In the genomic region with DNA sequence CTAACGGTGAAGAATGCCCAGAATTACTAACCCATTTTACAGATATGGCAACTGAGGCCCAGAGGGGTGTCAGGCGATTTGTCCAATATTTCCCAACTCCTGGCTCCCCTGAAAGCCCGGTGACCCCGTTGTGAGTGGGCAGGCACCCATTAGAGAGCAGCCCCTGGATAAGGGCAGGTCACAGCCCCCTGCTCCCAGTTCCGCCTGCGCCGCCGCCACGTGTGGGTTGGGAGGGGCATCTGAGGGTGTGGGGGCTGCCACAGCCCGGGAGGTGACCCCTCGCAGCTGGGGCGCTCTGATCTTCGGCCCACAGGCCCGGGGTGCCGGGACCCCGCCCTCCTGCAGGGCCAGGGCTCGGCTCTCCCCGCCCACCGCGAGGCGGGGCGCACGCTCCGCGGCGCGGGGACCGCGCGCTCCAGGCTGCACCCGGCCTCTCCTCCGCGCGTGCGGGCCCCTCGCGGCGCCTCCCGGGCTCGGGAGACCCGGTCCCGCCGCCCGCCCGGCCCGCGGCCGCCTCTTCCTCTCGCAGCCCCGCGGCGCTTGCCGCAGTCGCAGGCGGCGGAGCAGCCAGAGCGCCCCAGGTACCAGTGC, we compare ENCODE assay signal across 8 cellular contexts. TPM values are rescaled to one million over a fixed set of nuclear protein-coding genes. Genes with fewer than 3 reads are reported as not detected.
A peak's percentile ranks its signal among the peaks of the same experiment; 100 is the strongest.
DNase-seq lines count a peak whose midpoint lies in the region; ATAC-seq, FAIRE-seq and TF ChIP-seq lines count a peak whose summit lies in the region.

HTR6 (plus strand) TSS at position 423 of the 591 bp plus-strand sequence. CDS start 879 bp downstream, outside the sequence.

- no peaks in the 10 kb centered on the region for H3K36me3 ChIP-seq in gastrocnemius medialis

- H3K9me3 ChIP-seq in gastrocnemius medialis = no peaks in the 10 kb centered on the region

- H3K4me3 Mint-ChIP-seq in activated CD4-positive, alpha-beta T cell treated with anti-CD3 and anti-CD28 coated beads for 36 hours = peak within 1 kb of the TSS; percentile 68

- peaks cover 0 to 2% of the 10 kb centered on the region in 2 donors for H3K4me1 ChIP-seq in gastrocnemius medialis

- TF ChIP-seq CTCF in gastrocnemius medialis (IDR thresholded peaks at IDR 0.05 in 4 of 5, conservative IDR thresholded peaks at IDR 0.05 in 1 of 5) = no peak

- no peaks in the 10 kb centered on the region for H3K9me3 Mint-ChIP-seq in activated CD4-positive, alpha-beta T cell treated with anti-CD3 and anti-CD28 coated beads for 36 hours (ENCODE audit: low read depth)

- no peak within 1 kb of the TSS for H3K27ac ChIP-seq in gastrocnemius medialis

- in situ Hi-C loops in gastrocnemius medialis (cut with MboI; ENCODE audit: low sequenced_read_pairs in 4 of 4) = no loop called here

- peaks cover 29% of the 10 kb centered on the region for H3K4me1 Mint-ChIP-seq in activated CD4-positive, alpha-beta T cell treated with anti-CD3 and anti-CD28 coated beads for 36 hours

- peak within 1 kb of the TSS in 1 of 4 donors; percentile 24 for H3K4me3 ChIP-seq in gastrocnemius medialis

- peaks cover 24 to 41% (median 39%) of the 10 kb centered on the region in 3 donors for H3K27me3 ChIP-seq in gastrocnemius medialis

- H3K27ac Mint-ChIP-seq in activated CD4-positive, alpha-beta T cell treated with anti-CD3 and anti-CD28 coated beads for 36 hours = no peak within 1 kb of the TSS

- CTCF ChIA-PET in activated CD4-positive, alpha-beta T cell treated with anti-CD3 and anti-CD28 coated beads for 36 hours (lab: Charles Lee) = interaction anchor here (0.7 to 6.0 kb wide), 4 partner anchors 10 to 292 kb away, joined by 3 to 151 read pairs (median 4); no protein-coding TSS in a partner anchor

- peak; percentile 61 to 65 for ATAC-seq in activated CD4-positive, CD25-positive, alpha-beta regulatory T cell treated with anti-CD3 and anti-CD28 coated beads, Interleukin-2, amount 50 U/mL, for 24 hours
- ATAC-seq in activated CD4-positive, alpha-beta T cell treated with anti-CD3 and anti-CD28 coated beads for 36 hours = peak; percentile 50
- ATAC-seq in HG03442 (IDR thresholded peaks at IDR 0.05; ENCODE audit: unreplicated experiment) (no peak), gastrocnemius medialis (no peak)

- POLR2A ChIA-PET in activated CD4-positive, alpha-beta T cell treated with anti-CD3 and anti-CD28 coated beads for 36 hours (lab: Charles Lee) = no interaction called here

- no peak for DNase-seq in activated CD4-positive, CD25-positive, alpha-beta regulatory T cell treated with anti-CD3 and anti-CD28 coated beads, Interleukin-2, amount 50 U/mL, for 72 hours
- DNase-seq in activated CD4-positive, alpha-beta T cell treated with anti-CD3 and anti-CD28 coated beads for 36 hours = peak; percentile 58
- DNase-seq in germinal center (ENCODE audit: low spot score) (peak; percentile 48), H54 (ENCODE audit: insufficient read length, low spot score) (no peak), gastrocnemius medialis (no peak)
- peak; percentile 12 for DNase-seq in stimulated activated naive CD4-positive, alpha-beta T cell treated with Interleukin-2 at 50 U/mL for 16 hours (lab: John Stamatoyannopoulos, UW)

- H3K27me3 Mint-ChIP-seq in activated CD4-positive, alpha-beta T cell treated with anti-CD3 and anti-CD28 coated beads for 36 hours = peaks cover 26% of the 10 kb centered on the region

- TF ChIP-seq POLR2A in H54 (IDR thresholded peaks at IDR 0.05; ENCODE audit: low read depth, low read length) = no peak
- no peak for TF ChIP-seq POLR2A in gastrocnemius medialis (IDR thresholded peaks at IDR 0.05)

- H3K36me3 Mint-ChIP-seq in activated CD4-positive, alpha-beta T cell treated with anti-CD3 and anti-CD28 coated beads for 36 hours (ENCODE audit: low read depth) = peaks cover 4% of the 10 kb centered on the region

- FAIRE-seq in H54 (lab: Jason Lieb, UNC) = no peak

- intact Hi-C loops in activated CD4-positive, alpha-beta T cell treated with anti-CD3 and anti-CD28 coated beads for 36 hours (cut with DNase I, micrococcal nuclease) = loop anchor here in 1 of 2 experiments (5.0 kb wide), 1 partner anchor 762 kb away; the partner anchor contains the start of gene ALDH4A1
- intact Hi-C loops in gastrocnemius medialis (cut with DNase I; ENCODE audit: low total_unique reads) = no loop called here

RNA-seq across cellular contexts. Expression of gene HTR6, which starts in this region (rescaled TPM):
- 1 to 10 TPM; 1.1 to 1.6 TPM for total RNA-seq in activated CD4-positive, alpha-beta T cell treated with anti-CD3 and anti-CD28 coated beads for 36 hours
- not detected for total RNA-seq in gastrocnemius medialis

Comparison
In these comparisons a context has a peak if more than half of its experiments do, and no peak if none do; other contexts are left out.
1. ATAC-seq: peak in activated CD4-positive, CD25-positive, alpha-beta regulatory T cell treated with anti-CD3 and anti-CD28 coated beads, Interleukin-2, amount 50 U/mL, for 24 hours (2 of 2) and activated CD4-positive, alpha-beta T cell treated with anti-CD3 and anti-CD28 coated beads for 36 hours (single experiment); none in HG03442 (single experiment) and gastrocnemius medialis (0 of 2).
2. DNase-seq: peak in activated CD4-positive, alpha-beta T cell treated with anti-CD3 and anti-CD28 coated beads for 36 hours (single experiment), germinal center (single experiment) and stimulated activated naive CD4-positive, alpha-beta T cell treated with Interleukin-2 at 50 U/mL for 16 hours (single experiment); none in activated CD4-positive, CD25-positive, alpha-beta regulatory T cell treated with anti-CD3 and anti-CD28 coated beads, Interleukin-2, amount 50 U/mL, for 72 hours (single experiment), H54 (single experiment) and gastrocnemius medialis (0 of 2).